In genomic region chr11:134361241-134361640, GRCh38 we compare ENCODE assay signal across 29 cellular contexts. TPM values are rescaled to one million over a fixed set of nuclear protein-coding genes. Genes with fewer than 3 reads are reported as not detected.
DNase-seq lines count a peak whose midpoint lies in the region; ATAC-seq, FAIRE-seq and TF ChIP-seq lines count a peak whose summit lies in the region.
"Had no signal": no experiment of that assay in that cellular context is flagged by ENCODE, and none has a peak within 500 bp of the region (broad histone marks: within the 10 kb centered on the region; RNA-seq: fewer than 3 reads in every experiment).

No MANE protein-coding gene starts in this region.

- intact Hi-C loops in cardiac septum (cut with DNase I) (no loop called here), left ventricle myocardium inferior (cut with micrococcal nuclease) (no loop called here), kidney (cut with DNase I) (no loop called here)

- H3K4me3 ChIP-seq in left ventricle myocardium inferior: no peak overlapping the region
- no peak overlapping the region for H3K4me3 ChIP-seq in kidney (ENCODE audit: low read length in 2 of 2)
- H3K4me3 ChIP-seq: coronary artery, heart left ventricle had no signal

- H3K9me3 ChIP-seq in left ventricle myocardium inferior (replicated peaks) (no peaks in the 10 kb centered on the region), kidney (ENCODE audit: control insufficient read depth in 1 of 2, low read length in 2 of 2) (no peaks in the 10 kb centered on the region)
- H3K9me3 ChIP-seq: heart left ventricle had no signal

- H3K4me1 ChIP-seq in left ventricle myocardium inferior: no peaks in the 10 kb centered on the region
- H3K4me1 ChIP-seq in kidney (ENCODE audit: control insufficient read depth in 1 of 2, insufficient read depth in 1 of 2, low read depth in 1 of 2, low read length in 2 of 2): no peaks in the 10 kb centered on the region

- peak in 2 of 3 experiments; percentile 16 to 43 for DNase-seq in NCI-H1417 (lab: John Stamatoyannopoulos, UW)
- no peak for DNase-seq in NCI-H1417 treated with DMSO at 0.1 percent for 48 hours (lab: John Stamatoyannopoulos, UW)
- peak; percentile 67 for DNase-seq in cardiac septum (ENCODE audit: low spot score)
- DNase-seq in left ventricle myocardium inferior: no peak
- DNase-seq in kidney: peak; percentile 48
- DNase-seq in HEK293T (ENCODE audit: extremely low spot score): no peak
- no peak for DNase-seq in DMS79 (lab: John Stamatoyannopoulos, UW)
- DNase-seq: 8988T; activated CD8-positive, alpha-beta memory T cell treated with anti-CD3 and anti-CD28 coated beads, Interleukin-2, amount 50 U/mL, for 48 hours; activated naive CD4-positive, alpha-beta T cell treated with anti-CD3 and anti-CD28 coated beads, Interleukin-2, amount 50 U/mL, for 16 hours; effector memory CD8-positive, alpha-beta T cell; foreskin fibroblast; left cardiac atrium; mammary epithelial cell; NCI-H1092 treated with DMSO at 0.1 percent for 48 hours; SHP77 treated with DMSO at 0.1 percent for 48 hours; stimulated activated CD4-positive, alpha-beta T cell treated with anti-CD3 and anti-CD28 coated beads, Interleukin-4, amount 100 ng/mL, for 1 hour; substantia nigra; WERI-Rb-1 had no signal

- no peaks in the 10 kb centered on the region for H3K36me3 ChIP-seq in left ventricle myocardium inferior
- no peaks in the 10 kb centered on the region for H3K36me3 ChIP-seq in kidney (ENCODE audit: control insufficient read depth in 1 of 2, insufficient read depth in 2 of 2, low read length in 2 of 2)
- H3K36me3 ChIP-seq: heart left ventricle had no signal

- no peak for ATAC-seq in HG02885 (IDR thresholded peaks at IDR 0.05; ENCODE audit: poor library complexity, unreplicated experiment)
- ATAC-seq: activated T-helper 17 cell treated with anti-CD3 and anti-CD28 coated beads, Interleukin-2, amount 50 U/mL, for 72 hours; effector memory CD8-positive, alpha-beta T cell; esophagus mucosa; heart left ventricle; left cardiac atrium; Panc1; right cardiac atrium had no signal

- no peak overlapping the region for H3K9ac ChIP-seq in kidney (ENCODE audit: low read length in 2 of 2)
- H3K9ac ChIP-seq: parathyroid adenoma had no signal

- TF ChIP-seq CTCF in left ventricle myocardium inferior (IDR thresholded peaks at IDR 0.05; ENCODE audit: borderline replicate concordance) (no peak), kidney (IDR thresholded peaks at IDR 0.05; ENCODE audit: borderline replicate concordance, extremely low read depth, insufficient read depth) (no peak)

- CTCF ChIA-PET in HEK293T (lab: Yijun Ruan, JAX): no interaction called here

- FAIRE-seq in kidney (lab: Jason Lieb, UNC): no peak
- FAIRE-seq: H54 had no signal

- POLR2A ChIA-PET in HEK293T (lab: Yijun Ruan, JAX): no interaction called here

- peaks cover 89% of the 10 kb centered on the region for H3K27me3 ChIP-seq in left ventricle myocardium inferior (ENCODE audit: low read depth)

- H3K27ac ChIP-seq in left ventricle myocardium inferior (replicated peaks) (no peak overlapping the region), kidney (ENCODE audit: low read depth in 2 of 2, low read length in 2 of 2) (no peak overlapping the region)
- H3K27ac ChIP-seq: coronary artery, heart left ventricle, parathyroid adenoma, WERI-Rb-1 had no signal

TF ChIP-seq in HEK293T, 16 proteins besides CTCF, POLR2A, EP300 and RAD21:
- TF ChIP-seq SUZ12 (IDR thresholded peaks at IDR 0.05) (no peak), TARDBP (IDR thresholded peaks at IDR 0.05) (no peak), PKNOX1 (IDR thresholded peaks at IDR 0.05) (no peak), ELF4 (IDR thresholded peaks at IDR 0.05) (no peak), ZNF384 (IDR thresholded peaks at IDR 0.05) (no peak), LEF1 (IDR thresholded peaks at IDR 0.05; ENCODE audit: borderline replicate concordance) (no peak), CTBP1 (IDR thresholded peaks at IDR 0.05; ENCODE audit: borderline replicate concordance) (no peak), SP1 (IDR thresholded peaks at IDR 0.05) (no peak), FOXK2 (IDR thresholded peaks at IDR 0.05) (no peak), FOXA1 (IDR thresholded peaks at IDR 0.05) (no peak), FOXM1 (IDR thresholded peaks at IDR 0.05; ENCODE audit: borderline replicate concordance) (no peak), HDGF (IDR thresholded peaks at IDR 0.05; ENCODE audit: borderline replicate concordance) (no peak), BHLHE40 (IDR thresholded peaks at IDR 0.05; ENCODE audit: borderline replicate concordance) (no peak), NFRKB (IDR thresholded peaks at IDR 0.05) (no peak), ARNT (IDR thresholded peaks at IDR 0.05) (no peak), L3MBTL2 (conservative IDR thresholded peaks at IDR 0.05) (no peak)

RNA-seq across cellular contexts. Expression of gene GLB1L2, which starts 29.5 kb away (rescaled TPM):
- 0.57 TPM for total RNA-seq in cardiac septum
- 0.30 TPM for total RNA-seq in left ventricle myocardium inferior
- 10.0 TPM for total RNA-seq in kidney
- 26.1 TPM for polyA plus RNA-seq in kidney (ENCODE audit: insufficient read depth, low read depth, low replicate concordance)

RNA-seq across cellular contexts. Expression of gene B3GAT1, which starts 50.8 kb away (rescaled TPM):
- total RNA-seq in cardiac septum: 0.27 TPM
- total RNA-seq in left ventricle myocardium inferior: 0.08 TPM
- total RNA-seq in kidney: 3.7 TPM
- polyA plus RNA-seq in kidney (ENCODE audit: insufficient read depth, low read depth, low replicate concordance): 0.82 TPM
- polyA plus RNA-seq: CD4-positive, alpha-beta memory T cell had no signal

Comparison
In these comparisons a context has a peak if more than half of its experiments do, and no peak if none do; other contexts are left out.
1. DNase-seq: peak in NCI-H1417 (2 of 3), cardiac septum (single experiment) and kidney (single experiment); none in NCI-H1417 treated with DMSO at 0.1 percent for 48 hours (single experiment), left ventricle myocardium inferior (single experiment), HEK293T (single experiment) and DMS79 (single experiment).